In the genomic region with DNA sequence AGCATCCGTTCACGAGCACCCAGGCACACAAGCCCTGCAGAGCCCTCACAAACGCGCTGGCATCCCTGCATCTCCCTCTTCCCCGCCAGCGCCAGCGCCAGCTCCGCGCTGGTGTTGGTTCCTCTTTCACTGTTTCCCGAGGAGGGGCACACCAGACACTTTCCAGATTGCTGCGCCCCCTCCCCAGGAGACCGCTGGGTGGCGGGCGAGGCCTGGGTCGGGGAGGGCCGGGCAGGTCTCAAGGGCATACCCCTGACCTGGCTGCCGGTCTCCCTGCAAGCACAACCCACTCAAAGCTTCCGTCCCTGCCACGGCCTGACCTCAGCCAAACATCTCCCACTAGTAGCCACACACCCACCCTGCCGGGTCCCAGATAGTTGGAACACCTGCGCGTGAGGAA, we compare ENCODE assay signal across 2 cellular contexts.
TF ChIP-seq lines count a peak whose summit lies in the region.

No MANE protein-coding gene starts in this region.

TF ChIP-seq in WTC11, 78 proteins besides CTCF, POLR2A, EP300 and RAD21 (continued from another document):
- TF ChIP-seq ZNF532 (CRISPR knock-in tag; IDR thresholded peaks at IDR 0.05; ENCODE audit: borderline replicate concordance), result no peak
TF ChIP-seq in WTC11: peak in this region for 0.

TF ChIP-seq in neural cell, 6 proteins besides CTCF, POLR2A, EP300 and RAD21 (continued from another document):
- TF ChIP-seq, protein P1, sequence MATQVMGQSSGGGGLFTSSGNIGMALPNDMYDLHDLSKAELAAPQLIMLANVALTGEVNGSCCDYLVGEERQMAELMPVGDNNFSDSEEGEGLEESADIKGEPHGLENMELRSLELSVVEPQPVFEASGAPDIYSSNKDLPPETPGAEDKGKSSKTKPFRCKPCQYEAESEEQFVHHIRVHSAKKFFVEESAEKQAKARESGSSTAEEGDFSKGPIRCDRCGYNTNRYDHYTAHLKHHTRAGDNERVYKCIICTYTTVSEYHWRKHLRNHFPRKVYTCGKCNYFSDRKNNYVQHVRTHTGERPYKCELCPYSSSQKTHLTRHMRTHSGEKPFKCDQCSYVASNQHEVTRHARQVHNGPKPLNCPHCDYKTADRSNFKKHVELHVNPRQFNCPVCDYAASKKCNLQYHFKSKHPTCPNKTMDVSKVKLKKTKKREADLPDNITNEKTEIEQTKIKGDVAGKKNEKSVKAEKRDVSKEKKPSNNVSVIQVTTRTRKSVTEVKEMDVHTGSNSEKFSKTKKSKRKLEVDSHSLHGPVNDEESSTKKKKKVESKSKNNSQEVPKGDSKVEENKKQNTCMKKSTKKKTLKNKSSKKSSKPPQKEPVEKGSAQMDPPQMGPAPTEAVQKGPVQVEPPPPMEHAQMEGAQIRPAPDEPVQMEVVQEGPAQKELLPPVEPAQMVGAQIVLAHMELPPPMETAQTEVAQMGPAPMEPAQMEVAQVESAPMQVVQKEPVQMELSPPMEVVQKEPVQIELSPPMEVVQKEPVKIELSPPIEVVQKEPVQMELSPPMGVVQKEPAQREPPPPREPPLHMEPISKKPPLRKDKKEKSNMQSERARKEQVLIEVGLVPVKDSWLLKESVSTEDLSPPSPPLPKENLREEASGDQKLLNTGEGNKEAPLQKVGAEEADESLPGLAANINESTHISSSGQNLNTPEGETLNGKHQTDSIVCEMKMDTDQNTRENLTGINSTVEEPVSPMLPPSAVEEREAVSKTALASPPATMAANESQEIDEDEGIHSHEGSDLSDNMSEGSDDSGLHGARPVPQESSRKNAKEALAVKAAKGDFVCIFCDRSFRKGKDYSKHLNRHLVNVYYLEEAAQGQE (IDR thresholded peaks at IDR 0.05; ENCODE audit: borderline replicate concordance), result no peak
- TF ChIP-seq EZH2 (IDR thresholded peaks at IDR 0.05; ENCODE audit: borderline replicate concordance, insufficient read depth, low read length, poor library complexity, severe bottlenecking) (no peak), MXI1 (conservative IDR thresholded peaks at IDR 0.05; ENCODE audit: poor library complexity, severe bottlenecking) (no peak), POLR2AphosphoS5 (IDR thresholded peaks at IDR 0.05) (no peak)
